ENCODE assay signal across 1 cellular context in genomic region chr1:85502625-85503083, GRCh38.
TF ChIP-seq lines count a peak whose summit lies in the region.

No MANE protein-coding gene starts in this region.

TF ChIP-seq in SK-N-SH treated with all-trans-retinoic acid at 6 μM for 48 hours, 23 proteins besides CTCF, POLR2A, EP300 and RAD21 (continued from another document):
- no peak for TF ChIP-seq POU6F1 (CRISPR knock-in tag; IDR thresholded peaks at IDR 0.05; ENCODE audit: borderline replicate concordance, low read depth)
